Comparison of ENCODE assay signal across 8 cellular contexts in the genomic region with DNA sequence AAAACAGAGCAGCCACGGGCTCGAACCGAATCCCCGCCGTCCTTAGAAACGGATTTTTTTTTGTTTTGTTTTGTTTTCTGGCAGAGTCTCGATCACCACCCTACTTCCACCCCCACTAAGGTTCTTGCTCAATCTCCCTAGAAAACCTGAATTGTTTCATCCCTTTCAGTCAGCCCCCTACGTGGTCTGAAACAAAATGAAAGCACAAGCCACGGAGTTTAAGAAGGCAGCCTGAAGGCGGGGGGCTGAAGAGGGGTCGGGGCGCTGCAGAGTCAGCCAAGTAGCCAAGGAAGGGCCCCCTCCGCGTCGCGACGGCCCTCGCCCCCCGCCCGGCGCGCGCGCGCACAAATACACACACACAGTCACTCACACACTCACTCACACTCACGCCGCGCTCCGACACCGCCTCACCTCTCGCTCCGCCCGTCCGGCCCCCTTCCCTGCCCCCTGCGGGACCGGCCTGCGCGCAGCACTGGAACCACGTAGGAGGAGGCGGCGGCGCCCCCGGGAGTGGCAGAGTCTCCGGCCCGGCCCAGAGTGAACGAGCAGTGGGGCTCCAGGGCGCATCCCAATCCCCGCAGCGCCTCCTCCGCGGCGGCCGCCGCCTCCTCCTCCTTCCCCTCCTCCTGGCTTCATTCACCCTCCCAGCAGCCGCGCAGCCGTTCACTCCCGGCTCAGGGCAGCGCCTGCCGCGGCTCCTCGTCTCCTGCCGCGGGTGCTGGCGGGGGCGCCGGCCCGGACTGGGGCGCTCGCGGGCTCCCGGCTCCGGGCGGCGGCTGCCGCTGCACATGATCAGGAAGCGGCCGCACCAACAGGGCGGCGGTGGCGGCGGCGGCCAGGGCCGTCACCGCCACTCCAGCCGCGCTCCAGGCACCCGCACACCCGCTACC. TPM values are rescaled to one million over a fixed set of nuclear protein-coding genes. Genes with fewer than 3 reads are reported as not detected.
DNase-seq lines count a peak whose midpoint lies in the region; ATAC-seq, FAIRE-seq and TF ChIP-seq lines count a peak whose summit lies in the region.

No MANE protein-coding gene starts in this region.

- POLR2A ChIA-PET in CD4-positive, alpha-beta memory T cell (lab: Charles Lee; ENCODE audit: partially characterized antibody) = interaction anchor here (0.6 to 3.7 kb wide), 14 partner anchors 9 to 428 kb away, joined by 3 to 36 read pairs (median 10); no protein-coding TSS in a partner anchor
- POLR2A ChIA-PET in activated naive CD8-positive, alpha-beta T cell treated with anti-CD3 and anti-CD28 coated beads, Interleukin-2, amount 10 ng/mL, durations not matched to agents 7 days and 5 days (lab: Charles Lee) = interaction anchor here (0.6 to 2.2 kb wide), 10 partner anchors 10 to 1445 kb away, joined by 3 to 9 read pairs (median 7); no protein-coding TSS in a partner anchor

- peak; percentile 44 for ATAC-seq in GM19467 (IDR thresholded peaks at IDR 0.05; ENCODE audit: unreplicated experiment)
- peak; percentile 39 for ATAC-seq in activated naive CD8-positive, alpha-beta T cell treated with anti-CD3 and anti-CD28 coated beads, Interleukin-2, amount 10 ng/mL, durations not matched to agents 7 days and 5 days (ENCODE audit: low read depth)
- ATAC-seq in Right ventricle myocardium inferior = peak; percentile 91
- peak; percentile 40 to 70 (median 68) for ATAC-seq in pancreas

- intact Hi-C loops in CD4-positive, alpha-beta memory T cell (cut with micrococcal nuclease) = loop anchor here (2.0 to 5.0 kb wide), 11 partner anchors 29 to 1513 kb away; a partner anchor contains a TSS
- intact Hi-C loops in Right ventricle myocardium inferior (cut with DNase I) (loop anchor here (2.0 to 10.0 kb wide), 5 partner anchors 88 to 515 kb away; no protein-coding TSS in a partner anchor), pancreas (cut with DNase I) (no loop called here), thyroid gland (cut with DNase I) (loop anchor here (5.0 to 10.0 kb wide), 3 partner anchors 85 to 428 kb away; no protein-coding TSS in a partner anchor)

- 0% methylated on average over 67 to 89 of the region's 89 CpGs for WGBS in pancreas, 2 donors
- 0% methylated on average over 20 to 60 of the region's 89 CpGs for WGBS in thyroid gland, 2 donors

- peak overlapping the region; percentile 99 for H3K27ac ChIP-seq in CD4-positive, alpha-beta memory T cell (ENCODE audit: low read depth, low read length)
- peak overlapping the region; percentile 89 to 98 (median 98) for H3K27ac ChIP-seq in pancreas
- peak overlapping the region; percentile 93 to 99 (median 98) for H3K27ac ChIP-seq in thyroid gland

- H3K9me3 Mint-ChIP-seq in CD4-positive, alpha-beta memory T cell = peaks cover 0 to 3% (median 0%) of the 10 kb centered on the region in 8 donors
- H3K9me3 Mint-ChIP-seq in activated naive CD8-positive, alpha-beta T cell treated with anti-CD3 and anti-CD28 coated beads, Interleukin-2, amount 10 ng/mL, durations not matched to agents 7 days and 5 days = no peaks in the 10 kb centered on the region

- DNase-seq in CD4-positive, alpha-beta memory T cell = peak; percentile 70 to 83 (median 73)
- peak; percentile 51 for DNase-seq in HuH-7.5 (ENCODE audit: low spot score)
- DNase-seq in SKM-1 treated with dmso at 0.1 percent for 144 hours (lab: John Stamatoyannopoulos, UW; ENCODE audit: unreplicated experiment) = peak; percentile 70
- DNase-seq in activated naive CD8-positive, alpha-beta T cell treated with anti-CD3 and anti-CD28 coated beads, Interleukin-2, amount 10 ng/mL, durations not matched to agents 7 days and 5 days = peak; percentile 82
- DNase-seq in Right ventricle myocardium inferior (ENCODE audit: missing footprints) = peak; percentile 95
- DNase-seq in pancreas = peak; percentile 84 to 94 (median 90)
- peak; percentile 94 to 95 for DNase-seq in thyroid gland

- peak overlapping the region; percentile 91 to 97 (median 94) for H3K4me3 Mint-ChIP-seq in CD4-positive, alpha-beta memory T cell
- H3K4me3 Mint-ChIP-seq in activated naive CD8-positive, alpha-beta T cell treated with anti-CD3 and anti-CD28 coated beads, Interleukin-2, amount 10 ng/mL, durations not matched to agents 7 days and 5 days = peak overlapping the region; percentile 92

- peaks cover 45 to 86% (median 58%) of the 10 kb centered on the region in 4 donors for H3K4me1 Mint-ChIP-seq in CD4-positive, alpha-beta memory T cell
- peaks cover 34% of the 10 kb centered on the region for H3K4me1 Mint-ChIP-seq in activated naive CD8-positive, alpha-beta T cell treated with anti-CD3 and anti-CD28 coated beads, Interleukin-2, amount 10 ng/mL, durations not matched to agents 7 days and 5 days

- no peaks in the 10 kb centered on the region for H3K36me3 ChIP-seq in CD4-positive, alpha-beta memory T cell (ENCODE audit: insufficient read depth, low read length)
- H3K36me3 ChIP-seq in pancreas (no peaks in the 10 kb centered on the region), thyroid gland (no peaks in the 10 kb centered on the region)

- peaks cover 0 to 35% of the 10 kb centered on the region in 2 donors for H3K36me3 Mint-ChIP-seq in CD4-positive, alpha-beta memory T cell
- H3K36me3 Mint-ChIP-seq in activated naive CD8-positive, alpha-beta T cell treated with anti-CD3 and anti-CD28 coated beads, Interleukin-2, amount 10 ng/mL, durations not matched to agents 7 days and 5 days = peaks cover 4% of the 10 kb centered on the region

- peaks cover 0 to 4% of the 10 kb centered on the region in 2 donors for H3K27me3 Mint-ChIP-seq in CD4-positive, alpha-beta memory T cell
- no peaks in the 10 kb centered on the region for H3K27me3 Mint-ChIP-seq in activated naive CD8-positive, alpha-beta T cell treated with anti-CD3 and anti-CD28 coated beads, Interleukin-2, amount 10 ng/mL, durations not matched to agents 7 days and 5 days

- no peaks in the 10 kb centered on the region for H3K27me3 ChIP-seq in CD4-positive, alpha-beta memory T cell (ENCODE audit: insufficient read depth, low read length)
- no peaks in the 10 kb centered on the region for H3K27me3 ChIP-seq in pancreas
- H3K27me3 ChIP-seq in thyroid gland = no peaks in the 10 kb centered on the region

- H3K9me3 ChIP-seq in CD4-positive, alpha-beta memory T cell (ENCODE audit: control insufficient read depth in 1 of 2, low read length in 2 of 2) = no peaks in the 10 kb centered on the region
- H3K9me3 ChIP-seq in pancreas (no peaks in the 10 kb centered on the region), thyroid gland (no peaks in the 10 kb centered on the region)

- peak; percentile 73 to 98 for TF ChIP-seq POLR2A in thyroid gland (IDR thresholded peaks at IDR 0.05)

- H3K27ac Mint-ChIP-seq in CD4-positive, alpha-beta memory T cell = peak overlapping the region; percentile 95 to 99 (median 97)
- H3K27ac Mint-ChIP-seq in activated naive CD8-positive, alpha-beta T cell treated with anti-CD3 and anti-CD28 coated beads, Interleukin-2, amount 10 ng/mL, durations not matched to agents 7 days and 5 days = peak overlapping the region; percentile 92

- H3K4me1 ChIP-seq in CD4-positive, alpha-beta memory T cell (ENCODE audit: insufficient read depth, low read length) = peaks cover 56% of the 10 kb centered on the region
- H3K4me1 ChIP-seq in pancreas (peaks cover 0 to 30% (median 7%) of the 10 kb centered on the region in 3 donors), thyroid gland (peaks cover 34 to 40% of the 10 kb centered on the region in 2 donors)

- no peak for FAIRE-seq in pancreas (lab: Jason Lieb, UNC)

- peak overlapping the region; percentile 19 to 87 for H3K4me3 ChIP-seq in CD4-positive, alpha-beta memory T cell (ENCODE audit: low read length in 2 of 2)
- H3K4me3 ChIP-seq in pancreas = peak overlapping the region; percentile 80 to 92 (median 88)
- H3K4me3 ChIP-seq in thyroid gland (replicated peaks in 1 of 3) = peak overlapping the region; percentile 85 to 95 (median 90)

- TF ChIP-seq CTCF in pancreas (IDR thresholded peaks at IDR 0.05) (no peak), thyroid gland (IDR thresholded peaks at IDR 0.05) (peak in 2 of 6 experiments; percentile 2 to 27)

- CTCF ChIA-PET in CD4-positive, alpha-beta memory T cell (lab: Charles Lee; ENCODE audit: partially characterized antibody) = interaction anchor here (0.8 to 3.0 kb wide), 10 partner anchors 8 to 426 kb away, joined by 3 to 21 read pairs (median 4); no protein-coding TSS in a partner anchor

RNA-seq across cellular contexts. Expression of a gene that starts 1.4 kb away (rescaled TPM):
- 10 to 100 TPM; 94.7 to 97.4 TPM for total RNA-seq in CD4-positive, alpha-beta memory T cell
- 10 to 100 TPM; 10.5 to 19.1 TPM for polyA plus RNA-seq in CD4-positive, alpha-beta memory T cell
- total RNA-seq in activated naive CD8-positive, alpha-beta T cell treated with anti-CD3 and anti-CD28 coated beads, Interleukin-2, amount 10 ng/mL, durations not matched to agents 7 days and 5 days = 10 to 100 TPM; 63.6 to 67.2 TPM
- total RNA-seq in Right ventricle myocardium inferior (42.5 TPM), pancreas (10 to 100 TPM; 20.0 to 38.6 (median 22.5) TPM), thyroid gland (10 to 100 TPM; 62.1 to 88.1 (median 83.0) TPM)
- polyA plus RNA-seq in pancreas = 1 to 10 TPM; 4.9 to 8.1 TPM

Comparison
In these comparisons a context has a peak if more than half of its experiments do, and no peak if none do; other contexts are left out.
1. Peak in every context shown above with its lines: DNase-seq, ATAC-seq, H3K4me3 ChIP-seq and H3K27ac ChIP-seq.
2. ATAC-seq: peak in every context shown above with its lines; median percentile 91 in Right ventricle myocardium inferior; 68 in pancreas; 44 in GM19467; 39 in activated naive CD8-positive, alpha-beta T cell treated with anti-CD3 and anti-CD28 coated beads, Interleukin-2, amount 10 ng/mL, durations not matched to agents 7 days and 5 days.
3. intact Hi-C loops: an anchor here in CD4-positive, alpha-beta memory T cell (2.0 to 5.0 kb wide), Right ventricle myocardium inferior (2.0 to 10.0 kb wide) and thyroid gland (5.0 to 10.0 kb wide); none called in pancreas.